In genomic region chr10:48523820-48524758, GRCh38 we compare ENCODE assay signal across 8 cellular contexts.
A peak's percentile ranks its signal among the peaks of the same experiment; 100 is the strongest.
DNase-seq lines count a peak whose midpoint lies in the region; FAIRE-seq and TF ChIP-seq lines count a peak whose summit lies in the region.

No MANE protein-coding gene starts in this region.

- peak overlapping the region; percentile 70 for H3K9ac ChIP-seq in adipocyte (ENCODE audit: low read length)
- no peak overlapping the region for H3K9ac ChIP-seq in subcutaneous abdominal adipose tissue (ENCODE audit: low read length in 5 of 5)

- peak overlapping the region; percentile 56 for H3K4me3 ChIP-seq in AG10803 (ENCODE audit: low read length)
- H3K4me3 ChIP-seq in adipocyte (ENCODE audit: low read length): peak overlapping the region; percentile 78
- H3K4me3 ChIP-seq in iPS-18c (ENCODE audit: insufficient read depth, low read depth, low read length): peak overlapping the region; percentile 74
- peak overlapping the region in 4 of 5 donors; percentile 46 to 65 (median 52) for H3K4me3 ChIP-seq in subcutaneous abdominal adipose tissue (ENCODE audit: low read depth in 1 of 5, low read length in 5 of 5)
- peak overlapping the region in 1 of 2 donors; percentile 22 for H3K4me3 ChIP-seq in small intestine (ENCODE audit: low read depth in 1 of 2, low read length in 2 of 2)

- no peaks in the 10 kb centered on the region for H3K9me3 ChIP-seq in adipocyte (ENCODE audit: control insufficient read depth, low read length)
- no peaks in the 10 kb centered on the region for H3K9me3 ChIP-seq in iPS-18c (ENCODE audit: control insufficient read depth, insufficient read depth, low read length)
- peaks cover 0 to 2% (median 0%) of the 10 kb centered on the region in 5 donors for H3K9me3 ChIP-seq in subcutaneous abdominal adipose tissue (ENCODE audit: control insufficient read depth in 5 of 5, low read length in 5 of 5)
- no peaks in the 10 kb centered on the region for H3K9me3 ChIP-seq in small intestine (ENCODE audit: control insufficient read depth, low read depth)

- DNase-seq in AG10803 (ENCODE audit: low read depth) (peak; percentile 26), H54 (ENCODE audit: insufficient read length, low spot score) (peak; percentile 64), adipocyte (ENCODE audit: low read depth) (peak; percentile 68), hippocampal formation (lab: John Stamatoyannopoulos, UW) (no peak), small intestine (no peak)
- DNase-seq in activated naive CD4-positive, alpha-beta T cell (lab: John Stamatoyannopoulos, UW): no peak

- H3K4me1 ChIP-seq in adipocyte (ENCODE audit: control insufficient read depth, insufficient read depth, low read length) (peaks cover 43% of the 10 kb centered on the region), subcutaneous abdominal adipose tissue (ENCODE audit: control insufficient read depth in 5 of 5, insufficient read depth in 5 of 5, low read length in 5 of 5) (peaks cover 0 to 15% (median 12%) of the 10 kb centered on the region in 5 donors), small intestine (ENCODE audit: control insufficient read depth in 2 of 2, insufficient read depth in 1 of 2, low read depth in 1 of 2, low read length in 1 of 2) (peaks cover 0 to 2% of the 10 kb centered on the region in 2 donors)

- H3K27ac ChIP-seq in subcutaneous abdominal adipose tissue (ENCODE audit: low read depth, low read length) (no peak overlapping the region), small intestine (ENCODE audit: low read depth in 1 of 2, low read length in 1 of 2) (no peak overlapping the region)

- no peak; the same call in 1 of the 2 replicates for TF ChIP-seq CTCF in AG10803 (conservative IDR thresholded peaks at IDR 0.05; ENCODE audit: low read length)

- no peak for FAIRE-seq in H54 (lab: Jason Lieb, UNC)
- no peak for FAIRE-seq in small intestine (lab: Jason Lieb, UNC)

- H3K27me3 ChIP-seq in adipocyte (replicated peaks; ENCODE audit: control insufficient read depth, insufficient read depth, low read length) (no peaks in the 10 kb centered on the region), subcutaneous abdominal adipose tissue (ENCODE audit: control insufficient read depth in 5 of 5, insufficient read depth in 4 of 5, low read length in 5 of 5) (peaks cover 0 to 15% (median 3%) of the 10 kb centered on the region in 5 donors), small intestine (ENCODE audit: control insufficient read depth in 2 of 2, insufficient read depth in 2 of 2, low read length in 2 of 2) (peaks cover 13 to 14% of the 10 kb centered on the region in 2 donors)

- TF ChIP-seq POLR2A in H54 (IDR thresholded peaks at IDR 0.05; ENCODE audit: low read depth, low read length): no peak

- H3K36me3 ChIP-seq in adipocyte (ENCODE audit: control insufficient read depth, insufficient read depth, low read length, severe bottlenecking) (no peaks in the 10 kb centered on the region), subcutaneous abdominal adipose tissue (ENCODE audit: control insufficient read depth in 5 of 5, insufficient read depth in 5 of 5, low read length in 5 of 5) (no peaks in the 10 kb centered on the region), small intestine (ENCODE audit: control insufficient read depth in 2 of 2, insufficient read depth in 2 of 2, low read length in 2 of 2) (no peaks in the 10 kb centered on the region)

- WGBS in small intestine, 3 donors: 5 to 11% (median 8%) methylated on average over 36 to 93 of the region's 93 CpGs

Comparison
In these comparisons a context has a peak if more than half of its experiments do, and no peak if none do; other contexts are left out.
1. DNase-seq: peak in AG10803 (single experiment), H54 (single experiment) and adipocyte (single experiment); none in activated naive CD4-positive, alpha-beta T cell (0 of 4), hippocampal formation (0 of 2) and small intestine (single experiment).